10 cellular contexts compared by ENCODE assay signal in the genomic region with DNA sequence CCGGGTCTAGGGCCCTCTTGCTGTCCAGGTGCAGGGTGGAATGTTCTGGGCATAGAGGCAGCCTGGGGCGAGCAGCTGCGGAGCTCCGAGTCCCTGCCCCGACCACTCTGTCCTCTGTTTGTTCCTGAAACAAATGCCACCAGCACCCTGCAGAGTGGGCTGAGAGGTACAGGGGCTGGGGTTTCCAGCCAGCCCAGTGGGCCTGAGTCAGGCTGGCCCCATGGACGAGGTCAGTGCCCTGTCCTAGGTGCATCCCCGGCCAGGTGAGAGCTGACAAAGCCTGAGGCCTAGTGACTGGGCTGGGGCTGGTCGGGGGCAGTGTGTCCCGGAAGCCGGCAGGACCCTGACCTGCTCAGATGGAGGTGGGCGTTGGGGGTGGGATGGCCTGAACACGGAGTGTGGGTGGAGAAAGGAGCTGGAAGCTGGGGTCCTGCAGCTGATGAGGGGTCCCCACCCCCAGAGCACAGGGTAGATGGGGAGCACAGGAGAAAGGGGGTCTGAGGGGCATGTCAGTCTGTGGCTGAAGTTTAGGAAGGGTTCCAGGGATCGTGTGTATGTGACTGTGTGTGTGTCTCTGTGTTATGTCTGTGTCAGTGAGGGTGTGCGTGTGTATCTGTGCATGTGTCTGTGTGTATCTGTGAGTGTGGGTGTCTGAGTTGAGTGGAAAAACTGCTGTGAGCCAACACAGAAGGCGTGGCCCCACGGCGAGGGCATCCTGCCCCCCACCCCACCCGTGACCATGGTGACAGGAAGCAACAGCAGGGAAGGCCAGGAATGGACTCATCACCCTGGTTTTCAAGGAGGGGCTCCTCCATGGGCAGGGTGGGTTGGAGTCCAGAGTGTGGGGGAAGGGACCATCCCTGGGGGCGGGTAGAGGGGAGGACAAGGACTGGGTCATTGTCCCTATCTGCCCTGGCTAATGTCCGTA. TPM values are rescaled to one million over a fixed set of nuclear protein-coding genes. Genes with fewer than 3 reads are reported as not detected.
A peak's percentile ranks its signal among the peaks of the same experiment; 100 is the strongest.
DNase-seq lines count a peak whose midpoint lies in the region; ATAC-seq and TF ChIP-seq lines count a peak whose summit lies in the region.
"Had no signal": no experiment of that assay in that cellular context is flagged by ENCODE, and none has a peak within 500 bp of the region (broad histone marks: within the 10 kb centered on the region; RNA-seq: fewer than 3 reads in every experiment).

No MANE protein-coding gene starts in this region.

- no peak overlapping the region for H2AK5ac ChIP-seq in mesenchymal stem cell (ENCODE audit: low read length, severe bottlenecking)

- no peak for ATAC-seq in Right ventricle myocardium inferior
- no peak for ATAC-seq in GM21515 (IDR thresholded peaks at IDR 0.05; ENCODE audit: unreplicated experiment)
- ATAC-seq in GM21619 (IDR thresholded peaks at IDR 0.05; ENCODE audit: unreplicated experiment), result no peak
- ATAC-seq in HG03457 (IDR thresholded peaks at IDR 0.05; ENCODE audit: unreplicated experiment), result no peak

- intact Hi-C loops in Right ventricle myocardium inferior (cut with DNase I), result no loop called here
- intact Hi-C loops in cardiac septum (cut with DNase I), result no loop called here
- intact Hi-C loops in uterus (cut with DNase I; ENCODE audit: low total_unique reads), result no loop called here

- TF ChIP-seq POLR2A in uterus (IDR thresholded peaks at IDR 0.05), result no peak

- peak overlapping the region; percentile 15 for H4K8ac ChIP-seq in mesenchymal stem cell (ENCODE audit: low read length)

- no peak overlapping the region for H3K14ac ChIP-seq in mesenchymal stem cell (ENCODE audit: low read length in 2 of 2)

- H3K27me3 ChIP-seq in adipocyte (replicated peaks; ENCODE audit: control insufficient read depth, insufficient read depth, low read length) (peaks cover 5% of the 10 kb centered on the region), mesenchymal stem cell (ENCODE audit: control insufficient read depth in 1 of 2, insufficient read depth in 1 of 2, low read length in 2 of 2) (peaks cover 21 to 36% of the 10 kb centered on the region in 2 experiments), uterus (peaks cover 0 to 5% of the 10 kb centered on the region in 2 donors)
- H3K27me3 ChIP-seq: testis had no signal

- 80% methylated on average over 20 of the region's 20 CpGs for WGBS in mesenchymal stem cell

- H2BK120ac ChIP-seq in mesenchymal stem cell (ENCODE audit: low read depth, low read length), result no peak overlapping the region

- no peak overlapping the region for H3K4ac ChIP-seq in mesenchymal stem cell (ENCODE audit: low read depth in 1 of 2, low read length in 2 of 2)

- H3K36me3 ChIP-seq in adipocyte (ENCODE audit: control insufficient read depth, insufficient read depth, low read length, severe bottlenecking) (no peaks in the 10 kb centered on the region), mesenchymal stem cell (ENCODE audit: control insufficient read depth in 1 of 2, insufficient read depth in 2 of 2, low read depth in 1 of 2, low read length in 2 of 2) (no peaks in the 10 kb centered on the region), uterus (no peaks in the 10 kb centered on the region)

- DNase-seq in Right ventricle myocardium inferior (ENCODE audit: missing footprints) (peak; percentile 77), cardiac septum (ENCODE audit: low spot score) (no peak), adipocyte (ENCODE audit: low read depth) (peak; percentile 32), mesenchymal stem cell (peak; percentile 74), uterus (peak; percentile 62 to 68)
- DNase-seq: C1 segment of cervical spinal cord, testis had no signal

- no peak overlapping the region for H3K4me3 ChIP-seq in adipocyte (ENCODE audit: low read length)
- no peak overlapping the region for H3K4me3 ChIP-seq in mesenchymal stem cell (ENCODE audit: insufficient read depth in 1 of 2, low read depth in 1 of 2, low read length in 2 of 2)
- no peak overlapping the region for H3K4me3 ChIP-seq in uterus
- H3K4me3 ChIP-seq: testis had no signal

- H3K18ac ChIP-seq in mesenchymal stem cell (ENCODE audit: low read depth in 1 of 2, low read length in 2 of 2), result peak overlapping the region in 1 of 2 experiments; percentile 0

- no peak overlapping the region for H2BK5ac ChIP-seq in mesenchymal stem cell (ENCODE audit: low read depth, low read length, poor library complexity, severe bottlenecking)

- H3K4me2 ChIP-seq in mesenchymal stem cell (ENCODE audit: low read length, poor library complexity, severe bottlenecking), result no peak overlapping the region

- peak overlapping the region; percentile 32 for H4K91ac ChIP-seq in mesenchymal stem cell (ENCODE audit: low read length)

- peak overlapping the region; percentile 22 to 23 for H2BK12ac ChIP-seq in mesenchymal stem cell (ENCODE audit: low read length in 2 of 2)

- TF ChIP-seq CTCF in uterus (IDR thresholded peaks at IDR 0.05), result no peak

- no peak overlapping the region for H3K23ac ChIP-seq in mesenchymal stem cell (ENCODE audit: low read length in 2 of 2)

- H3K9ac ChIP-seq in adipocyte (ENCODE audit: low read length), result no peak overlapping the region
- H3K9ac ChIP-seq in mesenchymal stem cell (ENCODE audit: low read length), result no peak overlapping the region

- H3K79me1 ChIP-seq in mesenchymal stem cell (replicated peaks; ENCODE audit: low read length, poor library complexity, severe bottlenecking), result no peaks in the 10 kb centered on the region

- H2BK15ac ChIP-seq in mesenchymal stem cell (ENCODE audit: low read depth, poor library complexity, severe bottlenecking), result no peak overlapping the region

- H2AFZ ChIP-seq in mesenchymal stem cell (ENCODE audit: low read depth, low read length), result no peak overlapping the region

- H3K9me3 ChIP-seq in adipocyte (ENCODE audit: control insufficient read depth, low read length), result no peaks in the 10 kb centered on the region
- no peaks in the 10 kb centered on the region for H3K9me3 ChIP-seq in mesenchymal stem cell (ENCODE audit: control insufficient read depth, low read length)
- no peaks in the 10 kb centered on the region for H3K9me3 ChIP-seq in uterus
- H3K9me3 ChIP-seq: testis had no signal

- H3K4me1 ChIP-seq in adipocyte (ENCODE audit: control insufficient read depth, insufficient read depth, low read length) (peaks cover 17% of the 10 kb centered on the region), mesenchymal stem cell (ENCODE audit: control insufficient read depth, insufficient read depth, low read depth, low read length) (peaks cover 54% of the 10 kb centered on the region), uterus (peaks cover 0 to 51% of the 10 kb centered on the region in 2 donors)

- H3K27ac ChIP-seq in mesenchymal stem cell (ENCODE audit: low read length, poor library complexity, severe bottlenecking) (no peak overlapping the region), uterus (peak overlapping the region; percentile 47 to 72)
- H3K27ac ChIP-seq: testis had no signal

RNA-seq across cellular contexts. Expression of a gene that starts 2.4 kb away (rescaled TPM):
- 82.0 TPM for total RNA-seq in Right ventricle myocardium inferior
- total RNA-seq in cardiac septum, result 68.2 TPM
- polyA plus RNA-seq in mesenchymal stem cell (2013, experiment 1 of 2), result 40.7 TPM
- 42.6 TPM for polyA plus RNA-seq in mesenchymal stem cell (2013, experiment 2 of 2)
- 10 to 100 TPM in 3 of 4 donors, under 1 TPM in 1; 0.51 to 64.7 (median 34.4) TPM for total RNA-seq in uterus

RNA-seq across cellular contexts. Expression of a gene that starts 6.7 kb away (rescaled TPM):
- total RNA-seq in Right ventricle myocardium inferior, result 6.4 TPM
- total RNA-seq in cardiac septum, result 3.8 TPM
- polyA plus RNA-seq in mesenchymal stem cell (2013, experiment 1 of 2), result 2.3 TPM
- 2.5 TPM for polyA plus RNA-seq in mesenchymal stem cell (2013, experiment 2 of 2)
- 10 to 100 TPM in 1 of 4 donors, 1 to 10 TPM in 1, under 1 TPM in 1, not detected in 1; 0.51 to 11.0 (median 9.4) TPM for total RNA-seq in uterus

RNA-seq across cellular contexts. Expression of a gene that starts 9.7 kb away (rescaled TPM):
- total RNA-seq in Right ventricle myocardium inferior, result 1,081 TPM
- total RNA-seq in cardiac septum, result 918 TPM
- 120 TPM for polyA plus RNA-seq in mesenchymal stem cell (2013, experiment 1 of 2)
- 119 TPM for polyA plus RNA-seq in mesenchymal stem cell (2013, experiment 2 of 2)
- 100 to 1,000 TPM in 3 of 4 donors, 10 to 100 TPM in 1; 76.1 to 377 (median 163) TPM for total RNA-seq in uterus

RNA-seq across cellular contexts. Expression of a gene that starts 42.0 kb away (rescaled TPM):
- total RNA-seq in Right ventricle myocardium inferior (3.4 TPM), cardiac septum (1.3 TPM), uterus (10 to 100 TPM in 1 of 4 donors, 1 to 10 TPM in 3; 2.0 to 42.1 (median 7.7) TPM)
- 0.87 TPM for polyA plus RNA-seq in mesenchymal stem cell (2013, experiment 1 of 2)
- polyA plus RNA-seq in mesenchymal stem cell (2013, experiment 2 of 2), result 1.2 TPM
